In the genomic region with DNA sequence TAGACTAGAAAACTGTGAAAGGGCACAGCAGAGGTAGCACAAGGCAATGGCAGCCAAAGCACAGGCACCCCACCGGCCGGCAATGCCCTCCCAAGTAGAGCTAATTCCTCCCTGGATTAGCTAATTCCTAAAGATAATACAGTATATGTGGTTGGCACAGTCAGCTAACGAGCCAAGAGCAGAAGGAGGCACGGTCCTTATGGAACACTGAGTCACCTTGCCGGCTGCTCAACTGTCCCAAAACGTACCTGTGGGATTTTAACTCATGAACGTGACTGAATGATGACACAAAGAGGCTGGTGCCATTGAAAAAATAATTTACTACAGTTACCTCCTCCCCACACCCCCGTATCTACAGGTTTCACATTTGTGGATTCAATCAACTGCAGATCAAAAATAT, we compare ENCODE assay signal across 20 cellular contexts. TPM values are rescaled to one million over a fixed set of nuclear protein-coding genes. Genes with fewer than 3 reads are reported as not detected.
A peak's percentile ranks its signal among the peaks of the same experiment; 100 is the strongest.
DNase-seq lines count a peak whose midpoint lies in the region; ATAC-seq, FAIRE-seq and TF ChIP-seq lines count a peak whose summit lies in the region.
"Had no signal": no experiment of that assay in that cellular context is flagged by ENCODE, and none has a peak within 500 bp of the region (broad histone marks: within the 10 kb centered on the region; RNA-seq: fewer than 3 reads in every experiment).

No MANE protein-coding gene starts in this region.

- CTCF ChIA-PET in PC-9 (lab: Charles Lee), result no interaction called here
- CTCF ChIA-PET in RWPE1 (lab: Yijun Ruan, JAX), result interaction anchor here (1.4 kb wide), 1 partner anchor 8 kb away, joined by 4 read pairs; no protein-coding TSS in a partner anchor

- no peaks in the 10 kb centered on the region for H3K79me2 ChIP-seq in PC-9 (ENCODE audit: low read depth)

- peaks cover 14% of the 10 kb centered on the region for H3K4me1 ChIP-seq in PC-9 (replicated peaks; ENCODE audit: insufficient read depth)

- DNase-seq in PC-9 (peak in 1 of 2 experiments; percentile 68), RWPE1 (ENCODE audit: low spot score) (no peak), bronchial epithelial cell (ENCODE audit: low read depth) (peak; percentile 48)
- no peak for DNase-seq in naive thymus-derived CD8-positive, alpha-beta T cell
- DNase-seq: C1 segment of cervical spinal cord; Caco-2; CD4-positive, alpha-beta memory T cell; DMS153; DND-41; H9 had no signal

- peak overlapping the region; percentile 37; the same call in 1 of the 2 replicates for H3K27ac ChIP-seq in PC-9
- H3K27ac ChIP-seq in RWPE1, result peak overlapping the region; percentile 28; the same call in 1 of the 2 replicates

- no peaks in the 10 kb centered on the region for H3K27me3 Mint-ChIP-seq in naive thymus-derived CD8-positive, alpha-beta T cell

- H3K36me3 ChIP-seq in PC-9 (ENCODE audit: low read depth) (no peaks in the 10 kb centered on the region), bronchial epithelial cell (ENCODE audit: control insufficient read depth, insufficient read depth, low read length) (no peaks in the 10 kb centered on the region)

- no peak for TF ChIP-seq CTCF in PC-9 (conservative IDR thresholded peaks at IDR 0.05)
- no peak for TF ChIP-seq CTCF in RWPE1 (conservative IDR thresholded peaks at IDR 0.05; ENCODE audit: low read depth)
- no peak for TF ChIP-seq CTCF in bronchial epithelial cell (IDR thresholded peaks at IDR 0.05; ENCODE audit: insufficient read depth, low read length, severe bottlenecking)

- H3K4me3 ChIP-seq in PC-9 (no peak overlapping the region), bronchial epithelial cell (ENCODE audit: low read depth, low read length) (no peak overlapping the region)
- H3K4me3 ChIP-seq: GM12878, GM23338 had no signal

- H4K20me1 ChIP-seq in PC-9 (ENCODE audit: insufficient read depth), result no peaks in the 10 kb centered on the region

- no peaks in the 10 kb centered on the region for H3K27me3 ChIP-seq in PC-9 (ENCODE audit: insufficient read depth, low read depth)
- no peaks in the 10 kb centered on the region for H3K27me3 ChIP-seq in bronchial epithelial cell (ENCODE audit: control insufficient read depth, insufficient read depth, low read length)

- no peaks in the 10 kb centered on the region for H3K9me3 Mint-ChIP-seq in naive thymus-derived CD8-positive, alpha-beta T cell
- H3K9me3 Mint-ChIP-seq: CD4-positive, alpha-beta memory T cell; GM23338 had no signal

- FAIRE-seq in bronchial epithelial cell (lab: Jason Lieb, UNC), result no peak
- FAIRE-seq: G401.6, GM12878, GM19239 had no signal

- no peak overlapping the region for H3K4me3 Mint-ChIP-seq in naive thymus-derived CD8-positive, alpha-beta T cell
- H3K4me3 Mint-ChIP-seq: CD4-positive, alpha-beta memory T cell; GM23338; H9 had no signal

- peak overlapping the region; percentile 26 for H3K4me2 ChIP-seq in PC-9
- H3K4me2 ChIP-seq: GM23338 had no signal

- peaks cover 0 to 4% (median 2%) of the 10 kb centered on the region in 4 donors for H3K4me1 Mint-ChIP-seq in naive thymus-derived CD8-positive, alpha-beta T cell
- H3K4me1 Mint-ChIP-seq: CD4-positive, alpha-beta memory T cell; GM23338; H9 had no signal

- POLR2A ChIA-PET in PC-9 (lab: Charles Lee; ENCODE audit: unreplicated experiment) (no interaction called here), RWPE1 (lab: Yijun Ruan, JAX; ENCODE audit: low non-redundant PET) (no interaction called here)
- POLR2A ChIA-PET in naive thymus-derived CD8-positive, alpha-beta T cell (lab: Charles Lee), result no interaction called here

- no peak overlapping the region for H2AFZ ChIP-seq in PC-9
- H2AFZ ChIP-seq: GM23338 had no signal

- intact Hi-C loops in PC-9 (cut with micrococcal nuclease; ENCODE audit: unreplicated experiment), result no loop called here

- no peaks in the 10 kb centered on the region for H3K9me3 ChIP-seq in PC-9 (ENCODE audit: insufficient read depth, low read depth)
- H3K9me3 ChIP-seq: Caco-2 had no signal

- H3K9me2 ChIP-seq in PC-9 (ENCODE audit: insufficient read depth), result no peaks in the 10 kb centered on the region

- H3K36me3 Mint-ChIP-seq in naive thymus-derived CD8-positive, alpha-beta T cell, result no peaks in the 10 kb centered on the region
- H3K36me3 Mint-ChIP-seq: CD4-positive, alpha-beta memory T cell had no signal

- ATAC-seq in GM21515 (IDR thresholded peaks at IDR 0.05; ENCODE audit: unreplicated experiment) (no peak), GM19351 (IDR thresholded peaks at IDR 0.05; ENCODE audit: unreplicated experiment) (no peak)
- no peak for ATAC-seq in naive thymus-derived CD8-positive, alpha-beta T cell
- ATAC-seq: GM12878, GM23338, HCT116 had no signal

- H3F3A ChIP-seq in PC-9 (ENCODE audit: insufficient read depth, low read depth), result no peaks in the 10 kb centered on the region

- H3K27ac Mint-ChIP-seq in naive thymus-derived CD8-positive, alpha-beta T cell, result no peak overlapping the region
- H3K27ac Mint-ChIP-seq: CD4-positive, alpha-beta memory T cell; GM23338; H9 had no signal

- BruUV-seq in PC-9 (replicated peaks; lab: Mats Ljungman, UMichigan), result no TSS peak

RNA-seq across cellular contexts. Expression of gene FGFBP1, which starts 9.1 kb away (rescaled TPM):
- total RNA-seq in PC-9 (2021), result 11.1 and 30.8 TPM in 2 replicates
- total RNA-seq in bronchial epithelial cell, result 22.9 and 31.1 TPM in 2 replicates
- total RNA-seq in naive thymus-derived CD8-positive, alpha-beta T cell, result not detected
- not detected for polyA plus RNA-seq in naive thymus-derived CD8-positive, alpha-beta T cell
- total RNA-seq: A673; CD4-positive, alpha-beta memory T cell; GM23338; H9 had no signal
- polyA plus RNA-seq: BJ; CD4-positive, alpha-beta memory T cell had no signal

RNA-seq across cellular contexts. Expression of gene FGFBP2, which starts 15.3 kb away (rescaled TPM):
- total RNA-seq in PC-9 (2021), result not detected in 2 replicates
- not detected in 2 replicates for total RNA-seq in bronchial epithelial cell
- 10 to 100 TPM; 12.8 to 13.3 TPM for total RNA-seq in naive thymus-derived CD8-positive, alpha-beta T cell
- polyA plus RNA-seq in naive thymus-derived CD8-positive, alpha-beta T cell, result 100 to 1,000 TPM in 1 of 3 donors, 10 to 100 TPM in 1, 1 to 10 TPM in 1; 6.0 to 118 (median 17.7) TPM
- total RNA-seq: A172, A673, GM12878, H9 had no signal
- polyA plus RNA-seq: BJ had no signal

Comparison
In these comparisons a context has a peak if more than half of its experiments do, and no peak if none do; other contexts are left out.
1. RNA of gene FGFBP1, which starts 9.1 kb away (total RNA-seq): 11.1 to 30.8 TPM in PC-9 and 22.9 to 31.1 TPM in bronchial epithelial cell; not detected in naive thymus-derived CD8-positive, alpha-beta T cell; every median in the first group is over 10 times any median in the second.
2. RNA of gene FGFBP2, which starts 15.3 kb away (total RNA-seq): 12.8 to 13.3 TPM in naive thymus-derived CD8-positive, alpha-beta T cell; not detected in PC-9 and not detected in bronchial epithelial cell; every median in the first group is over 10 times any median in the second.